In the genomic region with DNA sequence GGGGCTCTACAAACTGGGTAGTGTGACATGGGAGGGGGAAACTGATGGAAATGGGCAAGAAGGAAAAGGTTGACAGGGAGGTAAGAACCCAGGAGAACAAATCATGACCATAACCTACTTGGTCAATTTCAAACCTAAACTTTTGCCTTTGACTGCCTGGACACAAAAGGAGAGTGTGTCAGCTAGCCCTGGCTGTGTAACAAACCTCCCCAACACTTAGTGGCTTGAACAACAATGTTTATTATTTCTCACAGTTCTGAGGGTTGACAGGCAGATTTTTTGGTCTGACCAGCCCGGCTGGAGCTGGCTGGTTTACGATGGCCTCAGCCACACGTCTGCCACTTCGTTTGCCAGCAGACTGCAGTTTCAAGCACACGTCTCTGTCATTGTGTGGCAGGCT, we compare ENCODE assay signal across 1 cellular context.
TF ChIP-seq lines count a peak whose summit lies in the region.

No MANE protein-coding gene starts in this region.

TF ChIP-seq in HepG2, 621 proteins besides CTCF, POLR2A, EP300 and RAD21:
- TF ChIP-seq, protein P1, sequence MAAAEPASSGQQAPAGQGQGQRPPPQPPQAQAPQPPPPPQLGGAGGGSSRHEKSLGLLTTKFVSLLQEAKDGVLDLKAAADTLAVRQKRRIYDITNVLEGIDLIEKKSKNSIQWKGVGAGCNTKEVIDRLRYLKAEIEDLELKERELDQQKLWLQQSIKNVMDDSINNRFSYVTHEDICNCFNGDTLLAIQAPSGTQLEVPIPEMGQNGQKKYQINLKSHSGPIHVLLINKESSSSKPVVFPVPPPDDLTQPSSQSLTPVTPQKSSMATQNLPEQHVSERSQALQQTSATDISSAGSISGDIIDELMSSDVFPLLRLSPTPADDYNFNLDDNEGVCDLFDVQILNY (CRISPR knock-in tag; conservative IDR thresholded peaks at IDR 0.05): no peak
- peak; percentile 97 for TF ChIP-seq RBAK (CRISPR knock-in tag; IDR thresholded peaks at IDR 0.05)
TF ChIP-seq in HepG2: peak in this region for 1.
